In the genomic region with DNA sequence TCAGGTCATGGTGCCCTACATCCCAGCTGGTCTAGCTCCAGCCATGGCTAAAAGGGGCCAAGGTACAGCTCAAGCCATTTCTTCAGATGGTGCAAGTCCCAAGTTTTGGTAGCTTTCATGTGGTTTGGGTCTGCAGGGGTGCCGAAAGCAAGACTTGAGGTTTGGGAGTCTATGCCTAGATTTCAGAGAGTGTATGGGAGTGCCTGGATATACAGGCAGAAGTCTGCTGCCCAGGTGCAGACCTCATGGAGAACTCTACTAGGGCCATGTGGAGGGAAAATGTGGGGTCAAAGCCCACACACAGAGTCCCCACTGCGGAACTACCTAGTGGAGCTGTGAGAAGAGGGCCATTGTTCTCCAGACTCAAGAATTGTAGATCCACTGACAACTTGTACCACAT, we compare ENCODE assay signal across 18 cellular contexts.
DNase-seq lines count a peak whose midpoint lies in the region; TF ChIP-seq lines count a peak whose summit lies in the region.
"Had no signal": no experiment of that assay in that cellular context is flagged by ENCODE, and none has a peak within 500 bp of the region (broad histone marks: within the 10 kb centered on the region; RNA-seq: fewer than 3 reads in every experiment).

No MANE protein-coding gene starts in this region.

- peaks cover 17% of the 10 kb centered on the region for H3K9me3 ChIP-seq in endodermal cell (ENCODE audit: control insufficient read depth, low read length)
- H3K9me3 ChIP-seq in spleen, result peaks cover 0 to 20% (median 11%) of the 10 kb centered on the region in 8 donors
- H3K9me3 ChIP-seq: Caco-2 had no signal

- H3K36me3 Mint-ChIP-seq in endodermal cell (ENCODE audit: low read depth), result no peaks in the 10 kb centered on the region
- H3K36me3 Mint-ChIP-seq in CD14-positive monocyte, result no peaks in the 10 kb centered on the region
- H3K36me3 Mint-ChIP-seq: CD8-positive, alpha-beta T cell had no signal

- H3K36me3 ChIP-seq in endodermal cell (ENCODE audit: control insufficient read depth, insufficient read depth, low read length) (no peaks in the 10 kb centered on the region), spleen (no peaks in the 10 kb centered on the region)
- H3K36me3 ChIP-seq: BE2C, BLaER1 had no signal

- intact Hi-C loops in spleen (cut with DNase I; ENCODE audit: low total_unique reads), result no loop called here
- intact Hi-C loops in CD14-positive monocyte (cut with micrococcal nuclease), result no loop called here

- H3K9me3 Mint-ChIP-seq in endodermal cell, result peaks cover 23% of the 10 kb centered on the region
- H3K9me3 Mint-ChIP-seq in CD14-positive monocyte, result peaks cover 3 to 11% (median 4%) of the 10 kb centered on the region in 7 donors

- TF ChIP-seq CTCF in endodermal cell (conservative IDR thresholded peaks at IDR 0.05), result no peak
- TF ChIP-seq CTCF in spleen (IDR thresholded peaks at IDR 0.05 in 8 of 11, conservative IDR thresholded peaks at IDR 0.05 in 3 of 11), result no peak
- TF ChIP-seq CTCF in CD14-positive monocyte (IDR thresholded peaks at IDR 0.05), result no peak

- no peak overlapping the region for H3K27ac Mint-ChIP-seq in endodermal cell
- no peak overlapping the region for H3K27ac Mint-ChIP-seq in CD14-positive monocyte
- H3K27ac Mint-ChIP-seq: CD4-positive, alpha-beta T cell; CD8-positive, alpha-beta T cell had no signal

- 86% methylated on average over 2 of the region's 2 CpGs; no CpG with 5 or more reads in 1 of the 2 experiments for WGBS in endodermal cell (ENCODE audit: insufficient coverage in 1 of 2, insufficient read length in 1 of 2), 2 experiments
- 80 to 100% (median 89%) methylated on average over 1 to 2 of the region's 2 CpGs for WGBS in spleen, 5 donors

- peak overlapping the region; percentile 28 for H3K4me3 ChIP-seq in endodermal cell (ENCODE audit: low read length)
- no peak overlapping the region for H3K4me3 ChIP-seq in spleen
- H3K4me3 ChIP-seq: BLaER1 had no signal

- H3K27ac ChIP-seq in endodermal cell (ENCODE audit: low read depth, low read length) (no peak overlapping the region), spleen (no peak overlapping the region)
- H3K27ac ChIP-seq: BLaER1 had no signal

- TF ChIP-seq POLR2A in spleen (IDR thresholded peaks at IDR 0.05), result no peak

- peaks cover 9% of the 10 kb centered on the region for H3K4me1 ChIP-seq in endodermal cell (ENCODE audit: control insufficient read depth, insufficient read depth, low read length)
- no peaks in the 10 kb centered on the region for H3K4me1 ChIP-seq in spleen
- H3K4me1 ChIP-seq: BLaER1, Caco-2 had no signal

- no peak overlapping the region for H3K9ac ChIP-seq in endodermal cell (ENCODE audit: extremely low read depth, low read length, poor library complexity, severe bottlenecking)
- H3K9ac ChIP-seq: BLaER1 had no signal

- no peaks in the 10 kb centered on the region for H3K27me3 ChIP-seq in endodermal cell (ENCODE audit: control insufficient read depth, insufficient read depth, low read length, poor library complexity, severe bottlenecking)
- H3K27me3 ChIP-seq in spleen (replicated peaks in 1 of 7), result no peaks in the 10 kb centered on the region
- H3K27me3 ChIP-seq: BE2C, BLaER1 had no signal

- no peak for DNase-seq in endodermal cell
- peak; percentile 59 for DNase-seq in mesenteric fat pad (ENCODE audit: low spot score)
- peak; percentile 56 for DNase-seq in spleen
- DNase-seq in CD14-positive monocyte (ENCODE audit: low spot score), result no peak
- DNase-seq in UCSD-AML1 (lab: John Stamatoyannopoulos, UW; ENCODE audit: unreplicated experiment), result no peak
- no peak for DNase-seq in kidney glomerular epithelial cell (lab: John Stamatoyannopoulos, UW)
- no peak for DNase-seq in ecto neural progenitor cell (ENCODE audit: low spot score)
- DNase-seq: 8988T; ACHN; BE2C; C1 segment of cervical spinal cord; Caco-2; Calu3; CD4-positive, alpha-beta T cell; CD8-positive, alpha-beta T cell; DMS79 treated with DMSO at 0.1 percent for 48 hours; GF-D8 had no signal

- peaks cover 13% of the 10 kb centered on the region for H3K4me1 Mint-ChIP-seq in endodermal cell
- H3K4me1 Mint-ChIP-seq in CD14-positive monocyte, result no peaks in the 10 kb centered on the region

- no peaks in the 10 kb centered on the region for H3K27me3 Mint-ChIP-seq in endodermal cell (ENCODE audit: insufficient read depth)
- H3K27me3 Mint-ChIP-seq in CD14-positive monocyte (ENCODE audit: low read depth in 3 of 3), result peaks cover 0 to 1% (median 0%) of the 10 kb centered on the region in 3 donors
- H3K27me3 Mint-ChIP-seq: CD4-positive, alpha-beta T cell had no signal

- no peak overlapping the region for H3K4me3 Mint-ChIP-seq in endodermal cell
- H3K4me3 Mint-ChIP-seq in CD14-positive monocyte, result no peak overlapping the region
- H3K4me3 Mint-ChIP-seq: CD4-positive, alpha-beta T cell; CD8-positive, alpha-beta T cell had no signal

Comparison
In these comparisons a context has a peak if more than half of its experiments do, and no peak if none do; other contexts are left out.
1. DNase-seq: peak in mesenteric fat pad (single experiment) and spleen (single experiment); none in endodermal cell (single experiment), CD14-positive monocyte (single experiment), UCSD-AML1 (single experiment), kidney glomerular epithelial cell (single experiment) and ecto neural progenitor cell (single experiment).